1 cellular context compared by ENCODE assay signal in the genomic region with DNA sequence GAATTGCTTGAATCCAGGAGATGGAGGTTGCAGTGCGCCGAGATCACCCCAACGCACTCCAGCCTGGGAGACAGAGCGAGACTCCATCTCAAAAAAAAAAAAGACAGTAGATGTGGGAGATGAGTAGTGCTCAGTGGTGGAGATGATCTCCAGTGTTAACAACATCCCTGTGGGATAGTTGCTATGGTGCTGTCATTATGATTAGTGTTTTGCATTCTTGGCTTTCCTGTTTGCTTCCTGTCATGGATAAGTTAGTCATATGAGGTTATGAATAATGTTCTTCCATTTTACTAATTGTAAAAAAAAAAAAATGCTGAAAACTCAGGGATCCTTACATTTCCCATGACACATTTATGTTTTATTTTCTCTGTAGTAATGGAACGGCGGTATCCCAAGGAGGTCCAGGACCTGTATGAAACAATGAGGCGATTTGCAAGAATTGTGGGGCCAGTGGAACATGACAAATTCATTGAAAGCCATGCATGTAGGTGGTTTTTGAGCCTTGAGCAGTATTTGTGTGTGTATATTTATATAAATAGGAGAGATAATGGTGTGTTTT.
TF ChIP-seq lines count a peak whose summit lies in the region.

No MANE protein-coding gene starts in this region.

TF ChIP-seq in SK-N-SH, 30 proteins besides CTCF, POLR2A, EP300 and RAD21 (continued from another document):
- peak; percentile 63 for TF ChIP-seq JUND (IDR thresholded peaks at IDR 0.05)
- TF ChIP-seq, protein P1, sequence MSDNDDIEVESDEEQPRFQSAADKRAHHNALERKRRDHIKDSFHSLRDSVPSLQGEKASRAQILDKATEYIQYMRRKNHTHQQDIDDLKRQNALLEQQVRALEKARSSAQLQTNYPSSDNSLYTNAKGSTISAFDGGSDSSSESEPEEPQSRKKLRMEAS (IDR thresholded peaks at IDR 0.05; ENCODE audit: low read depth) = no peak
- TF ChIP-seq NFIC (IDR thresholded peaks at IDR 0.05; ENCODE audit: borderline replicate concordance) = peak; percentile 22; the same call in 1 of the 2 replicates
- TF ChIP-seq TCF12 (IDR thresholded peaks at IDR 0.05) = peak; percentile 33; the same call in 1 of the 2 replicates
- TF ChIP-seq NRF1 (IDR thresholded peaks at IDR 0.05; ENCODE audit: low read depth, low read length) = no peak
- 0 out of 2 replicates have a peak, but pooled peaks have one; percentile 32 for TF ChIP-seq RXRA (IDR thresholded peaks at IDR 0.05; ENCODE audit: borderline replicate concordance, low read depth)
- TF ChIP-seq FOSL2 (IDR thresholded peaks at IDR 0.05; ENCODE audit: borderline replicate concordance, low read depth) = peak; percentile 47; the same call in 1 of the 2 replicates
